11 cellular contexts compared by ENCODE assay signal in the genomic region with DNA sequence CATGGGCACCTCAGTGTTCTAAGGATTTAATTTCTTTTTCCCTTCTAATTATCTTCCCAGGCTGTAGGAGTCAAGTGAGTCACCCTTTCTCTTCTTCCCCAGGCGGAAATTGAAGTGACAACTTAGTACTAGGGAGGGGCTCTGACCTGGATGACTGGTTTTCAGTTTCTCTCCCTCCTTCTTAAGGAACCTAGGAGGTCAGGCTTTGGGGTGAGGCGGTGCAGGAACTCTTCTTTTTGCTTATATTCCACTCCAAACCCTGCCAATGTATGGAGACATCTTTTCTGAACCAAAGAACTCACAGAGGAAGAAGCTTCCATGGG. TPM values are rescaled to one million over a fixed set of nuclear protein-coding genes. Genes with fewer than 3 reads are reported as not detected.
DNase-seq lines count a peak whose midpoint lies in the region; ATAC-seq, FAIRE-seq and TF ChIP-seq lines count a peak whose summit lies in the region.
"Had no signal": no experiment of that assay in that cellular context is flagged by ENCODE, and none has a peak within 500 bp of the region (broad histone marks: within the 10 kb centered on the region; RNA-seq: fewer than 3 reads in every experiment).

No MANE protein-coding gene starts in this region.

- peaks cover 71% of the 10 kb centered on the region for H4K20me1 ChIP-seq in astrocyte (ENCODE audit: insufficient read depth, low read length)
- peaks cover 42% of the 10 kb centered on the region for H4K20me1 ChIP-seq in osteoblast (ENCODE audit: insufficient read depth, low read length)

- peak overlapping the region; percentile 3 for H3K27ac Mint-ChIP-seq in T-helper 2 cell treated with Interferon-gamma antibody and Interleukin-4, amounts not matched to agents 5 μg/mL and 100 μg/mL, for 36 hours
- H3K27ac Mint-ChIP-seq in astrocyte (ENCODE audit: unreplicated experiment): peak overlapping the region; percentile 13

- 85 to 92% (median 87%) methylated on average over 2 of the region's 2 CpGs for WGBS in psoas muscle, 3 donors

- H3K36me3 ChIP-seq in astrocyte (ENCODE audit: insufficient read depth, low read length) (peaks cover 28% of the 10 kb centered on the region), osteoblast (ENCODE audit: insufficient read depth, low read length) (peaks cover 38% of the 10 kb centered on the region), HAP-1 (replicated peaks) (peaks cover 60% of the 10 kb centered on the region), psoas muscle (ENCODE audit: insufficient read depth in 1 of 2, low read depth in 1 of 2) (peaks cover 14 to 68% of the 10 kb centered on the region in 2 donors)

- H3K4me2 ChIP-seq in astrocyte (ENCODE audit: low read length) (peak overlapping the region; percentile 31), osteoblast (ENCODE audit: insufficient read depth, low read length) (peak overlapping the region; percentile 25)

- no peak overlapping the region for H2AFZ ChIP-seq in astrocyte (ENCODE audit: low read depth, low read length)
- no peak overlapping the region for H2AFZ ChIP-seq in osteoblast (ENCODE audit: low read length)

- H3K9ac ChIP-seq in astrocyte (ENCODE audit: low read length): peak overlapping the region; percentile 13

- no peaks in the 10 kb centered on the region for H3K9me3 ChIP-seq in astrocyte (ENCODE audit: insufficient read depth, low read depth, low read length)
- H3K9me3 ChIP-seq in osteoblast (ENCODE audit: low read depth, low read length): no peaks in the 10 kb centered on the region
- no peaks in the 10 kb centered on the region for H3K9me3 ChIP-seq in HAP-1
- no peaks in the 10 kb centered on the region for H3K9me3 ChIP-seq in psoas muscle
- H3K9me3 ChIP-seq: gastroesophageal sphincter had no signal

- peaks cover 81% of the 10 kb centered on the region for H3K79me2 ChIP-seq in astrocyte (ENCODE audit: insufficient read depth, low read length)
- H3K79me2 ChIP-seq in osteoblast (ENCODE audit: insufficient read depth, low read length): peaks cover 89% of the 10 kb centered on the region

- in situ Hi-C loops in HAP-1 (cut with MboI; ENCODE audit: low sequenced_read_pairs): no loop called here

- DNase-seq in T-helper 2 cell treated with Interferon-gamma antibody and Interleukin-4, amounts not matched to agents 5 μg/mL and 100 μg/mL, for 36 hours (ENCODE audit: low spot score): no peak
- DNase-seq in T-helper 2 cell: no peak
- peak; percentile 12 for DNase-seq in astrocyte (ENCODE audit: low read depth)
- peak; percentile 55 for DNase-seq in osteoblast (ENCODE audit: insufficient read length, low spot score, missing footprints)
- DNase-seq in HAP-1 (ENCODE audit: low spot score in 2 of 2): no peak
- no peak for DNase-seq in activated effector memory CD4-positive, alpha-beta T cell treated with anti-CD3 and anti-CD28 coated beads, Interleukin-2, amount 50 U/mL, for 16 hours
- no peak for DNase-seq in psoas muscle
- DNase-seq: naive B cell had no signal

- H3K4me1 ChIP-seq in astrocyte (ENCODE audit: insufficient read depth, low read length) (peaks cover 15% of the 10 kb centered on the region), osteoblast (ENCODE audit: insufficient read depth, low read length) (peaks cover 16% of the 10 kb centered on the region), HAP-1 (no peaks in the 10 kb centered on the region), psoas muscle (no peaks in the 10 kb centered on the region)

- no peak overlapping the region for H3K4me3 ChIP-seq in astrocyte (ENCODE audit: insufficient read depth, low read depth, low read length)
- no peak overlapping the region for H3K4me3 ChIP-seq in osteoblast (ENCODE audit: insufficient read depth, low read length)
- no peak overlapping the region for H3K4me3 ChIP-seq in HAP-1
- H3K4me3 ChIP-seq in psoas muscle: no peak overlapping the region
- H3K4me3 ChIP-seq: gastroesophageal sphincter had no signal

- ATAC-seq in HG03095 (IDR thresholded peaks at IDR 0.05; ENCODE audit: unreplicated experiment) (peak; percentile 39), psoas muscle (no peak)
- ATAC-seq: gastroesophageal sphincter had no signal

- TF ChIP-seq CTCF in astrocyte (IDR thresholded peaks at IDR 0.05; ENCODE audit: insufficient read depth, low read depth, low read length): no peak
- no peak for TF ChIP-seq CTCF in osteoblast (IDR thresholded peaks at IDR 0.05; ENCODE audit: extremely low read depth, low read depth, low read length)
- no peak for TF ChIP-seq CTCF in psoas muscle (IDR thresholded peaks at IDR 0.05)

- H3K27me3 Mint-ChIP-seq in T-helper 2 cell treated with Interferon-gamma antibody and Interleukin-4, amounts not matched to agents 5 μg/mL and 100 μg/mL, for 36 hours (ENCODE audit: low read depth): no peaks in the 10 kb centered on the region
- H3K27me3 Mint-ChIP-seq in astrocyte (ENCODE audit: low read depth, unreplicated experiment): no peaks in the 10 kb centered on the region
- H3K27me3 Mint-ChIP-seq: naive B cell had no signal

- no peak overlapping the region for H3K4me3 Mint-ChIP-seq in T-helper 2 cell treated with Interferon-gamma antibody and Interleukin-4, amounts not matched to agents 5 μg/mL and 100 μg/mL, for 36 hours
- H3K4me3 Mint-ChIP-seq in astrocyte (ENCODE audit: unreplicated experiment): peak overlapping the region; percentile 4
- H3K4me3 Mint-ChIP-seq: naive B cell had no signal

- intact Hi-C loops in psoas muscle (cut with DNase I): no loop called here

- no peaks in the 10 kb centered on the region for H3K9me3 Mint-ChIP-seq in T-helper 2 cell treated with Interferon-gamma antibody and Interleukin-4, amounts not matched to agents 5 μg/mL and 100 μg/mL, for 36 hours
- H3K9me3 Mint-ChIP-seq in astrocyte (ENCODE audit: unreplicated experiment): no peaks in the 10 kb centered on the region
- H3K9me3 Mint-ChIP-seq: naive B cell had no signal

- peaks cover 39% of the 10 kb centered on the region for H3K4me1 Mint-ChIP-seq in T-helper 2 cell treated with Interferon-gamma antibody and Interleukin-4, amounts not matched to agents 5 μg/mL and 100 μg/mL, for 36 hours (ENCODE audit: low read depth)
- peaks cover 24% of the 10 kb centered on the region for H3K4me1 Mint-ChIP-seq in astrocyte (ENCODE audit: low read depth, unreplicated experiment)

- peak overlapping the region; percentile 10 for H3K27ac ChIP-seq in astrocyte (ENCODE audit: low read depth, low read length)
- peak overlapping the region; percentile 30 for H3K27ac ChIP-seq in osteoblast (ENCODE audit: low read depth, low read length)
- no peak overlapping the region for H3K27ac ChIP-seq in psoas muscle
- H3K27ac ChIP-seq: gastroesophageal sphincter had no signal

- FAIRE-seq in astrocyte (lab: Jason Lieb, UNC): no peak
- FAIRE-seq: A204.1 had no signal

- H3K27me3 ChIP-seq in astrocyte (ENCODE audit: insufficient read depth, low read length) (no peaks in the 10 kb centered on the region), osteoblast (ENCODE audit: insufficient read depth, low read length) (no peaks in the 10 kb centered on the region), HAP-1 (ENCODE audit: low read depth) (no peaks in the 10 kb centered on the region), psoas muscle (ENCODE audit: insufficient read depth in 3 of 3, low read length in 2 of 3) (no peaks in the 10 kb centered on the region)
- H3K27me3 ChIP-seq: gastroesophageal sphincter had no signal

- peaks cover 62% of the 10 kb centered on the region for H3K36me3 Mint-ChIP-seq in T-helper 2 cell treated with Interferon-gamma antibody and Interleukin-4, amounts not matched to agents 5 μg/mL and 100 μg/mL, for 36 hours (ENCODE audit: low read depth)
- peaks cover 10% of the 10 kb centered on the region for H3K36me3 Mint-ChIP-seq in astrocyte (ENCODE audit: low read depth, unreplicated experiment)

RNA-seq across cellular contexts. Expression of gene ZDHHC5, which starts 12.6 kb away (rescaled TPM):
- 89.8 and 94.7 TPM in 2 replicates for total RNA-seq in astrocyte
- 48.3 and 48.9 TPM in 2 replicates for total RNA-seq in osteoblast
- total RNA-seq in psoas muscle: 10 to 100 TPM; 35.2 to 63.5 (median 53.3) TPM
- 10 to 100 TPM; 32.4 to 63.6 (median 58.0) TPM for polyA plus RNA-seq in psoas muscle

RNA-seq across cellular contexts. Expression of gene CLP1, which starts 23.0 kb away (rescaled TPM):
- total RNA-seq in astrocyte: 19.1 and 21.4 TPM in 2 replicates
- 15.2 and 15.6 TPM in 2 replicates for total RNA-seq in osteoblast
- 10 to 100 TPM in 2 of 4 donors, 1 to 10 TPM in 2; 6.8 to 11.6 (median 9.2) TPM for total RNA-seq in psoas muscle
- 10 to 100 TPM in 2 of 3 donors, 1 to 10 TPM in 1; 9.6 to 16.9 (median 14.3) TPM for polyA plus RNA-seq in psoas muscle

RNA-seq across cellular contexts. Expression of gene YPEL4, which starts 30.8 kb away (rescaled TPM):
- total RNA-seq in astrocyte (0.09 and 0.62 TPM in 2 replicates), osteoblast (0.59 and 0.72 TPM in 2 replicates), psoas muscle (under 1 TPM in 3 of 4 donors, not detected in 1; 0.21 to 0.90 (median 0.59) TPM)
- under 1 TPM; 0.08 to 0.18 (median 0.11) TPM for polyA plus RNA-seq in psoas muscle

RNA-seq across cellular contexts. Expression of gene MED19, which starts 31.5 kb away (rescaled TPM):
- 21.6 and 23.5 TPM in 2 replicates for total RNA-seq in astrocyte
- 13.4 and 13.6 TPM in 2 replicates for total RNA-seq in osteoblast
- 10 to 100 TPM in 1 of 4 donors, 1 to 10 TPM in 3; 6.7 to 10.3 (median 7.4) TPM for total RNA-seq in psoas muscle
- polyA plus RNA-seq in psoas muscle: 10 to 100 TPM in 2 of 3 donors, 1 to 10 TPM in 1; 9.4 to 19.7 (median 13.9) TPM

RNA-seq across cellular contexts. Expression of gene TMX2, which starts 31.9 kb away (rescaled TPM):
- total RNA-seq in astrocyte (88.0 and 91.5 TPM in 2 replicates), osteoblast (41.3 and 47.8 TPM in 2 replicates), psoas muscle (10 to 100 TPM; 31.5 to 69.7 (median 51.1) TPM)
- 100 to 1,000 TPM in 2 of 3 donors, 10 to 100 TPM in 1; 55.4 to 192 (median 110) TPM for polyA plus RNA-seq in psoas muscle

Comparison
In these comparisons a context has a peak if more than half of its experiments do, and no peak if none do; other contexts are left out.
1. DNase-seq: peak in astrocyte (single experiment) and osteoblast (single experiment); none in T-helper 2 cell treated with Interferon-gamma antibody and Interleukin-4, amounts not matched to agents 5 μg/mL and 100 μg/mL, for 36 hours (single experiment), T-helper 2 cell (0 of 5), HAP-1 (0 of 2), activated effector memory CD4-positive, alpha-beta T cell treated with anti-CD3 and anti-CD28 coated beads, Interleukin-2, amount 50 U/mL, for 16 hours (single experiment) and psoas muscle (0 of 2).